ENCODE assay signal across 16 cellular contexts in genomic region chr20:5871720-5872410, GRCh38. TPM values are rescaled to one million over a fixed set of nuclear protein-coding genes. Genes with fewer than 3 reads are reported as not detected.
DNase-seq lines count a peak whose midpoint lies in the region; ATAC-seq, FAIRE-seq and TF ChIP-seq lines count a peak whose summit lies in the region.
"Had no signal": no experiment of that assay in that cellular context is flagged by ENCODE, and none has a peak within 500 bp of the region (broad histone marks: within the 10 kb centered on the region; RNA-seq: fewer than 3 reads in every experiment).

No MANE protein-coding gene starts in this region.

- in situ Hi-C loops in HepG2 (cut with HindIII; ENCODE audit: extremely low pct_ligation_motif_present, low pct_unique_long_range_greater_than_20kb): no loop called here

- H3K4me1 ChIP-seq in HepG2 (ENCODE audit: insufficient read depth, low read length): no peaks in the 10 kb centered on the region
- no peaks in the 10 kb centered on the region for H3K4me1 ChIP-seq in right lobe of liver
- no peaks in the 10 kb centered on the region for H3K4me1 ChIP-seq in upper lobe of right lung

- H3K4me3 ChIP-seq in HepG2 (replicated peaks in 1 of 3; ENCODE audit: insufficient read depth in 1 of 3, low read depth in 2 of 3, low read length in 3 of 3): no peak overlapping the region
- H3K4me3 ChIP-seq in right lobe of liver: no peak overlapping the region
- no peak overlapping the region for H3K4me3 ChIP-seq in bronchial epithelial cell (ENCODE audit: low read depth, low read length)
- no peak overlapping the region for H3K4me3 ChIP-seq in upper lobe of right lung
- H3K4me3 ChIP-seq: SJCRH30 had no signal

- DNase-seq in HepG2 (ENCODE audit: low spot score): no peak
- DNase-seq in right lobe of liver: no peak
- peak; percentile 95 for DNase-seq in NCI-H69 (lab: John Stamatoyannopoulos, UW)
- DNase-seq in bronchial epithelial cell (ENCODE audit: low read depth): no peak
- DNase-seq in upper lobe of right lung: no peak
- no peak for DNase-seq in DMS153 treated with DMSO at 0.1 percent for 48 hours (lab: John Stamatoyannopoulos, UW; ENCODE audit: unreplicated experiment)
- no peak for DNase-seq in inferior parietal cortex (ENCODE audit: extremely low spot score)
- DNase-seq in mesenteric fat pad (ENCODE audit: low spot score): no peak
- DNase-seq: DMS53, NCI-H1092 treated with DMSO at 0.1 percent for 48 hours, NCI-H187, NCI-H446, PC-3 had no signal

- 23% methylated on average over 5 of the region's 5 CpGs for WGBS in HepG2 (ENCODE audit: low lambda C conversion rate)
- 58% methylated on average over 4 of the region's 5 CpGs for WGBS in right lobe of liver (ENCODE audit: insufficient coverage, low coverage, low lambda C conversion rate, missing lambda C conversion rate)

- no peaks in the 10 kb centered on the region for H3K36me3 ChIP-seq in HepG2 (replicated peaks in 1 of 2; ENCODE audit: control insufficient read depth in 1 of 2, insufficient read depth in 2 of 2, low read length in 2 of 2)
- no peaks in the 10 kb centered on the region for H3K36me3 ChIP-seq in right lobe of liver
- no peaks in the 10 kb centered on the region for H3K36me3 ChIP-seq in bronchial epithelial cell (ENCODE audit: control insufficient read depth, insufficient read depth, low read length)
- no peaks in the 10 kb centered on the region for H3K36me3 ChIP-seq in upper lobe of right lung
- H3K36me3 ChIP-seq: SJCRH30 had no signal

- no peak for TF ChIP-seq EP300 in HepG2 (IDR thresholded peaks at IDR 0.05; ENCODE audit: low read depth in 2 of 2, low read length in 2 of 2)
- TF ChIP-seq EP300 in HepG2 (CRISPR knock-in tag; IDR thresholded peaks at IDR 0.05; ENCODE audit: borderline replicate concordance): no peak

- FAIRE-seq in HepG2 (lab: Jason Lieb, UNC) (no peak), bronchial epithelial cell (lab: Jason Lieb, UNC) (peak; percentile 55)

- no peaks in the 10 kb centered on the region for H4K20me1 ChIP-seq in HepG2 (ENCODE audit: insufficient read depth, low read length)

- CTCF ChIA-PET in HepG2 (lab: Yijun Ruan, JAX; ENCODE audit: low intra/inter-chr PET ratio, low total read pairs): no interaction called here

- ATAC-seq in HepG2: peak; percentile 71
- ATAC-seq in right lobe of liver: no peak
- peak; percentile 37 for ATAC-seq in upper lobe of right lung
- ATAC-seq: PC-3 had no signal

- no peak overlapping the region for H3K4me2 ChIP-seq in HepG2 (ENCODE audit: low read depth, low read length)

- TF ChIP-seq RAD21 in HepG2 (CRISPR knock-in tag; IDR thresholded peaks at IDR 0.05): no peak

- POLR2A ChIA-PET in HepG2 (lab: Yijun Ruan, JAX): no interaction called here

- no peaks in the 10 kb centered on the region for H3K79me2 ChIP-seq in HepG2 (ENCODE audit: insufficient read depth, low read length)

- H3K9ac ChIP-seq in HepG2 (ENCODE audit: insufficient read depth, low read depth, low read length): no peak overlapping the region

- TF ChIP-seq CTCF in HepG2 (CRISPR knock-in tag; IDR thresholded peaks at IDR 0.05) (peak; percentile 36; the same call in 1 of the 2 replicates), right lobe of liver (IDR thresholded peaks at IDR 0.05) (no peak), bronchial epithelial cell (IDR thresholded peaks at IDR 0.05; ENCODE audit: insufficient read depth, low read length, severe bottlenecking) (no peak), upper lobe of right lung (IDR thresholded peaks at IDR 0.05) (no peak)

- H3K9me3 ChIP-seq in HepG2 (ENCODE audit: low read length) (no peaks in the 10 kb centered on the region), right lobe of liver (no peaks in the 10 kb centered on the region), upper lobe of right lung (no peaks in the 10 kb centered on the region)
- H3K9me3 ChIP-seq: SJCRH30 had no signal

- H2AFZ ChIP-seq in HepG2 (ENCODE audit: low read length): no peak overlapping the region

- TF ChIP-seq POLR2A in HepG2 (IDR thresholded peaks at IDR 0.05; ENCODE audit: insufficient read depth in 1 of 2, low read depth in 2 of 2, low read length in 2 of 2) (no peak), right lobe of liver (IDR thresholded peaks at IDR 0.05) (no peak)

- peaks cover 0 to 4% of the 10 kb centered on the region in 2 experiments; a peak in 2 of 5 replicates for H3K27me3 ChIP-seq in HepG2 (ENCODE audit: control insufficient read depth in 1 of 2, insufficient read depth in 2 of 2, low read length in 2 of 2)
- no peaks in the 10 kb centered on the region for H3K27me3 ChIP-seq in right lobe of liver
- no peaks in the 10 kb centered on the region for H3K27me3 ChIP-seq in bronchial epithelial cell (ENCODE audit: control insufficient read depth, insufficient read depth, low read length)
- no peaks in the 10 kb centered on the region for H3K27me3 ChIP-seq in upper lobe of right lung
- H3K27me3 ChIP-seq: SJCRH30 had no signal

- H3K27ac ChIP-seq in HepG2 (ENCODE audit: extremely low read length, insufficient read depth, low read length) (no peak overlapping the region), right lobe of liver (no peak overlapping the region), upper lobe of right lung (no peak overlapping the region)
- H3K27ac ChIP-seq: C4-2B, RWPE1, SJCRH30 had no signal

- no TSS peak for BruUV-seq in HepG2 (replicated peaks; lab: Mats Ljungman, UMichigan)

- intact Hi-C loops in HepG2 (cut with micrococcal nuclease; ENCODE audit: unreplicated experiment): no loop called here
- intact Hi-C loops in right lobe of liver (cut with DNase I): no loop called here
- intact Hi-C loops in upper lobe of right lung (cut with DNase I): no loop called here

TF ChIP-seq in HepG2, 621 proteins besides CTCF, POLR2A, EP300 and RAD21 (continues in another document):
- peak; percentile 42; the same call in 1 of the 2 replicates for TF ChIP-seq STAG1 (CRISPR knock-in tag; IDR thresholded peaks at IDR 0.05)
- no peak for TF ChIP-seq LBX2 (CRISPR knock-in tag; IDR thresholded peaks at IDR 0.05; ENCODE audit: borderline replicate concordance)
- TF ChIP-seq, protein P1, sequence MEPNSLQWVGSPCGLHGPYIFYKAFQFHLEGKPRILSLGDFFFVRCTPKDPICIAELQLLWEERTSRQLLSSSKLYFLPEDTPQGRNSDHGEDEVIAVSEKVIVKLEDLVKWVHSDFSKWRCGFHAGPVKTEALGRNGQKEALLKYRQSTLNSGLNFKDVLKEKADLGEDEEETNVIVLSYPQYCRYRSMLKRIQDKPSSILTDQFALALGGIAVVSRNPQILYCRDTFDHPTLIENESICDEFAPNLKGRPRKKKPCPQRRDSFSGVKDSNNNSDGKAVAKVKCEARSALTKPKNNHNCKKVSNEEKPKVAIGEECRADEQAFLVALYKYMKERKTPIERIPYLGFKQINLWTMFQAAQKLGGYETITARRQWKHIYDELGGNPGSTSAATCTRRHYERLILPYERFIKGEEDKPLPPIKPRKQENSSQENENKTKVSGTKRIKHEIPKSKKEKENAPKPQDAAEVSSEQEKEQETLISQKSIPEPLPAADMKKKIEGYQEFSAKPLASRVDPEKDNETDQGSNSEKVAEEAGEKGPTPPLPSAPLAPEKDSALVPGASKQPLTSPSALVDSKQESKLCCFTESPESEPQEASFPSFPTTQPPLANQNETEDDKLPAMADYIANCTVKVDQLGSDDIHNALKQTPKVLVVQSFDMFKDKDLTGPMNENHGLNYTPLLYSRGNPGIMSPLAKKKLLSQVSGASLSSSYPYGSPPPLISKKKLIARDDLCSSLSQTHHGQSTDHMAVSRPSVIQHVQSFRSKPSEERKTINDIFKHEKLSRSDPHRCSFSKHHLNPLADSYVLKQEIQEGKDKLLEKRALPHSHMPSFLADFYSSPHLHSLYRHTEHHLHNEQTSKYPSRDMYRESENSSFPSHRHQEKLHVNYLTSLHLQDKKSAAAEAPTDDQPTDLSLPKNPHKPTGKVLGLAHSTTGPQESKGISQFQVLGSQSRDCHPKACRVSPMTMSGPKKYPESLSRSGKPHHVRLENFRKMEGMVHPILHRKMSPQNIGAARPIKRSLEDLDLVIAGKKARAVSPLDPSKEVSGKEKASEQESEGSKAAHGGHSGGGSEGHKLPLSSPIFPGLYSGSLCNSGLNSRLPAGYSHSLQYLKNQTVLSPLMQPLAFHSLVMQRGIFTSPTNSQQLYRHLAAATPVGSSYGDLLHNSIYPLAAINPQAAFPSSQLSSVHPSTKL (CRISPR knock-in tag; IDR thresholded peaks at IDR 0.05): no peak

RNA-seq across cellular contexts. Expression of gene CHGB, which starts 39.4 kb away (rescaled TPM):
- total RNA-seq in HepG2 (2016; rRNA removed; fragmentation: Illumina TruSeq; extraction: Trizol) (0.20 and 0.86 TPM in 2 replicates), right lobe of liver (under 1 TPM in 1 of 6 experiments, not detected in 5; 0.13 TPM), bronchial epithelial cell (under 0.01 TPM in 1 of 2 replicates, not detected in the other), upper lobe of right lung (not detected), mesenteric fat pad (not detected)
- total RNA-seq in HepG2 (2016; cell fraction: cytosol; rRNA removed; fragmentation: Illumina TruSeq; extraction: Trizol; ENCODE audit: low read depth): 0.09 TPM in 1 of 2 replicates, not detected in the other
- total RNA-seq in HepG2 (2016; cell fraction: insoluble cytoplasmic fraction; rRNA removed; fragmentation: Illumina TruSeq; extraction: Trizol): 0.40 and 0.58 TPM in 2 replicates
- 0.10 and 0.15 TPM in 2 replicates for total RNA-seq in HepG2 (2016; cell fraction: membrane; rRNA removed; fragmentation: Illumina TruSeq; extraction: Trizol)
- total RNA-seq in HepG2 (2016; cell fraction: nucleus; rRNA removed; fragmentation: Illumina TruSeq; extraction: Trizol): 0.28 and 0.78 TPM in 2 replicates
- polyA plus RNA-seq in HepG2 (2011; rRNA removed): 0.26 and 0.28 TPM in 2 replicates
- polyA plus RNA-seq in HepG2 (2011; cell fraction: cytosol; rRNA removed): 0.32 and 0.36 TPM in 2 replicates
- 0.23 and 0.27 TPM in 2 replicates for polyA plus RNA-seq in HepG2 (2011; cell fraction: nucleus; rRNA removed)
- polyA plus RNA-seq in HepG2 (2012): 0.17 and 0.56 TPM in 2 replicates
- polyA plus RNA-seq in HepG2 (2016; cell fraction: cytosol; fragmentation: Illumina TruSeq; extraction: Trizol; ENCODE audit: low read depth): 0.08 and 0.15 TPM in 2 replicates
- 0.45 and 0.49 TPM in 2 replicates for polyA plus RNA-seq in HepG2 (2016; cell fraction: insoluble cytoplasmic fraction; fragmentation: Illumina TruSeq; extraction: Trizol; ENCODE audit: low read depth)
- 0.15 and 0.21 TPM in 2 replicates for polyA plus RNA-seq in HepG2 (2016; cell fraction: membrane; fragmentation: Illumina TruSeq; extraction: Trizol; ENCODE audit: low read depth)
- polyA plus RNA-seq in HepG2 (2016; cell fraction: nucleus; fragmentation: Illumina TruSeq; extraction: Trizol; ENCODE audit: insufficient read depth, low read depth): 1.3 and 1.4 TPM in 2 replicates
- polyA minus RNA-seq in HepG2 (2011; rRNA and poly(A)+ RNA removed; ENCODE audit: low replicate concordance): 0.12 TPM in 1 of 2 replicates, not detected in the other
- 0.40 TPM in 1 of 2 replicates, not detected in the other for polyA minus RNA-seq in HepG2 (2011; cell fraction: cytosol; rRNA and poly(A)+ RNA removed)
- polyA minus RNA-seq in HepG2 (2011; cell fraction: nucleus; rRNA and poly(A)+ RNA removed): not detected in 2 replicates
- total RNA-seq: PC-3, SJCRH30 had no signal

Comparison
In these comparisons a context has a peak if more than half of its experiments do, and no peak if none do; other contexts are left out.
1. ATAC-seq: peak in HepG2 (single experiment) and upper lobe of right lung (single experiment); none in right lobe of liver (0 of 4).